Comparison of ENCODE assay signal across 21 cellular contexts in the genomic region with DNA sequence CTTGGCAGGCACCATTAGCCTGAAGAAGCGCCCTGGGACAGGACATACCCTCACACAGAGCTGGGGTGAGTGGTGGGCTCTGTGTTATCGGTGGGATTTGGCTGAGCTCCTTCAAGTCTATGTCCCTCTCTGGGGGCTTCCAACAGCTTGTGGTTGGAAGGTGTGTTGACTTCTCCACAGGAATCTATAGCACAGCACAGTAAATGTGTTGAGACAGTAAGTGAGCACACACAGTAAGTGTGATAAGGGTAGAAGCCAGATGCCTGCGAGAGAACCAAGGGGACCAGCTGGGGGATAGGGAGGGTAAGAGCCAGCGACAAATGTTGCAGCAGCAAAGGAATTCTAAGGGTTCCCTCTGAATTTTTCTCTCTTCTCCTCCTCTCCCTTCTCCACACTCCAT.
A peak's percentile ranks its signal among the peaks of the same experiment; 100 is the strongest.
DNase-seq lines count a peak whose midpoint lies in the region; TF ChIP-seq lines count a peak whose summit lies in the region.
"Had no signal": no experiment of that assay in that cellular context is flagged by ENCODE, and none has a peak within 500 bp of the region (broad histone marks: within the 10 kb centered on the region; RNA-seq: fewer than 3 reads in every experiment).

No MANE protein-coding gene starts in this region.

- peaks cover 10% of the 10 kb centered on the region for H3K27me3 Mint-ChIP-seq in osteocyte (ENCODE audit: unreplicated experiment)
- H3K27me3 Mint-ChIP-seq: B cell had no signal

- no peak overlapping the region for H3K4me2 ChIP-seq in mesendoderm (ENCODE audit: low read length)
- H3K4me2 ChIP-seq: BLaER1 had no signal

- POLR2A ChIA-PET in HEK293 (lab: Yijun Ruan, JAX) = no interaction called here

- no peak overlapping the region for H3K18ac ChIP-seq in mesendoderm (ENCODE audit: low read length)

- CTCF ChIA-PET in HEK293 (lab: Yijun Ruan, JAX) = interaction anchor here (0.7 kb wide), 1 partner anchor 28 kb away, joined by 4 read pairs; no protein-coding TSS in a partner anchor

- H3K4me1 Mint-ChIP-seq in osteocyte (ENCODE audit: unreplicated experiment) = no peaks in the 10 kb centered on the region
- H3K4me1 Mint-ChIP-seq: B cell; CD4-positive, CD25-positive, alpha-beta regulatory T cell had no signal

- no peak overlapping the region for H3K23ac ChIP-seq in mesendoderm (ENCODE audit: low read length)

- H3K36me3 ChIP-seq in HEK293 (ENCODE audit: control insufficient read depth in 2 of 2, insufficient read depth in 1 of 2, low read length in 2 of 2) (no peaks in the 10 kb centered on the region), mesendoderm (ENCODE audit: control insufficient read depth, insufficient read depth, low read length) (no peaks in the 10 kb centered on the region), SJCRH30 (no peaks in the 10 kb centered on the region)
- H3K36me3 ChIP-seq: BLaER1 had no signal

- no peak overlapping the region for H3K56ac ChIP-seq in mesendoderm (ENCODE audit: low read length)

- peak; percentile 25 for DNase-seq in NCI-H146 treated with DMSO at 0.1 percent for 48 hours (lab: John Stamatoyannopoulos, UW; ENCODE audit: unreplicated experiment)
- DNase-seq in mesendoderm = peak; percentile 51
- DNase-seq in osteocyte (ENCODE audit: extremely low spot score, unreplicated experiment) = peak; percentile 51
- no peak for DNase-seq in NCI-H524 treated with DMSO at 0.1 percent for 48 hours (lab: John Stamatoyannopoulos, UW)
- no peak for DNase-seq in SJCRH30
- no peak for DNase-seq in activated CD8-positive, alpha-beta memory T cell treated with anti-CD3 and anti-CD28 coated beads, Interleukin-2, amount 50 U/mL, for 48 hours
- DNase-seq: Caco-2; CD8-positive, alpha-beta T cell; DMS153; DND-41; GDM1; GM23248; H7; HCEC 1CT had no signal

- H4K8ac ChIP-seq in mesendoderm (ENCODE audit: low read depth, low read length) = no peak overlapping the region

- H3K9me3 Mint-ChIP-seq in osteocyte (ENCODE audit: unreplicated experiment) = no peaks in the 10 kb centered on the region
- H3K9me3 Mint-ChIP-seq: CD8-positive, alpha-beta T cell had no signal

- H3K79me2 ChIP-seq in mesendoderm (ENCODE audit: control insufficient read depth, insufficient read depth, low read length) = no peaks in the 10 kb centered on the region

- H4K5ac ChIP-seq in mesendoderm (ENCODE audit: low read length) = no peak overlapping the region

- H3K9me3 ChIP-seq in HEK293 (ENCODE audit: control insufficient read depth, insufficient read depth, low read depth, low read length) (no peaks in the 10 kb centered on the region), SJCRH30 (replicated peaks) (no peaks in the 10 kb centered on the region)
- H3K9me3 ChIP-seq: BLaER1, Caco-2 had no signal

- H3K4ac ChIP-seq in mesendoderm (ENCODE audit: low read depth, low read length) = no peak overlapping the region

- H3K27ac ChIP-seq in HEK293 (ENCODE audit: extremely low read depth, low read depth, low read length) = no peak overlapping the region
- no peak overlapping the region for H3K27ac ChIP-seq in mesendoderm (ENCODE audit: low read depth, low read length)
- no peak overlapping the region for H3K27ac ChIP-seq in SJCRH30
- H3K27ac ChIP-seq: 22Rv1, BLaER1, C4-2B, GM23248 had no signal

- H3K4me1 ChIP-seq in HEK293 (ENCODE audit: control insufficient read depth, insufficient read depth, low read length) (no peaks in the 10 kb centered on the region), mesendoderm (ENCODE audit: control insufficient read depth, low read depth, low read length) (no peaks in the 10 kb centered on the region), SJCRH30 (no peaks in the 10 kb centered on the region)
- H3K4me1 ChIP-seq: BLaER1, Caco-2 had no signal

- no peak overlapping the region for H2BK15ac ChIP-seq in mesendoderm (replicated peaks; ENCODE audit: low read depth)

- H3K27me3 ChIP-seq in mesendoderm (ENCODE audit: insufficient read depth, low read length, poor library complexity) = no peaks in the 10 kb centered on the region
- no peaks in the 10 kb centered on the region for H3K27me3 ChIP-seq in SJCRH30
- H3K27me3 ChIP-seq: BLaER1 had no signal

- no peak overlapping the region for H3K9ac ChIP-seq in mesendoderm (ENCODE audit: low read length)
- H3K9ac ChIP-seq: BLaER1, GM23248 had no signal

- WGBS in mesendoderm (ENCODE audit: extremely low coverage, insufficient coverage, low lambda C conversion rate) = no CpG with 5 or more reads among the region's 4 CpGs

- no peak overlapping the region for H2BK5ac ChIP-seq in mesendoderm (ENCODE audit: low read length)

- H3K4me3 ChIP-seq in HEK293 (ENCODE audit: low read depth, low read length) (no peak overlapping the region), mesendoderm (ENCODE audit: low read length) (no peak overlapping the region), SJCRH30 (no peak overlapping the region)
- H3K4me3 ChIP-seq: BLaER1, GM12878, GM23248 had no signal

- no peaks in the 10 kb centered on the region for H3K79me1 ChIP-seq in mesendoderm (ENCODE audit: low read length)

- H3K36me3 Mint-ChIP-seq in osteocyte (ENCODE audit: unreplicated experiment) = no peaks in the 10 kb centered on the region
- H3K36me3 Mint-ChIP-seq: CD4-positive, CD25-positive, alpha-beta regulatory T cell; CD8-positive, alpha-beta T cell had no signal

- no peak overlapping the region for H2BK120ac ChIP-seq in mesendoderm (ENCODE audit: low read depth, low read length)

- no peak overlapping the region for H2AK5ac ChIP-seq in mesendoderm (ENCODE audit: low read length)

- no peak overlapping the region for H3K4me3 Mint-ChIP-seq in osteocyte (ENCODE audit: unreplicated experiment)
- H3K4me3 Mint-ChIP-seq: B cell; CD4-positive, CD25-positive, alpha-beta regulatory T cell; CD8-positive, alpha-beta T cell had no signal

- no peak overlapping the region for H3K27ac Mint-ChIP-seq in osteocyte (ENCODE audit: unreplicated experiment)
- H3K27ac Mint-ChIP-seq: B cell; CD4-positive, CD25-positive, alpha-beta regulatory T cell; CD8-positive, alpha-beta T cell had no signal

- TF ChIP-seq CTCF in HEK293 (tag by site-specific recombination; IDR thresholded peaks at IDR 0.05) = no peak
- no peak for TF ChIP-seq CTCF in osteocyte (IDR thresholded peaks at IDR 0.05)

TF ChIP-seq in HEK293, 187 proteins besides CTCF, POLR2A, EP300 and RAD21:
- TF ChIP-seq, protein P1, sequence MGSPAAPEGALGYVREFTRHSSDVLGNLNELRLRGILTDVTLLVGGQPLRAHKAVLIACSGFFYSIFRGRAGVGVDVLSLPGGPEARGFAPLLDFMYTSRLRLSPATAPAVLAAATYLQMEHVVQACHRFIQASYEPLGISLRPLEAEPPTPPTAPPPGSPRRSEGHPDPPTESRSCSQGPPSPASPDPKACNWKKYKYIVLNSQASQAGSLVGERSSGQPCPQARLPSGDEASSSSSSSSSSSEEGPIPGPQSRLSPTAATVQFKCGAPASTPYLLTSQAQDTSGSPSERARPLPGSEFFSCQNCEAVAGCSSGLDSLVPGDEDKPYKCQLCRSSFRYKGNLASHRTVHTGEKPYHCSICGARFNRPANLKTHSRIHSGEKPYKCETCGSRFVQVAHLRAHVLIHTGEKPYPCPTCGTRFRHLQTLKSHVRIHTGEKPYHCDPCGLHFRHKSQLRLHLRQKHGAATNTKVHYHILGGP (tag by site-specific recombination; IDR thresholded peaks at IDR 0.05) = no peak
- TF ChIP-seq SP7 (tag by site-specific recombination; IDR thresholded peaks at IDR 0.05) (no peak), FEZF1 (tag by site-specific recombination; IDR thresholded peaks at IDR 0.05) (0 out of 2 replicates have a peak, but pooled peaks have one; percentile 17), KLF7 (tag by site-specific recombination; IDR thresholded peaks at IDR 0.05; ENCODE audit: borderline replicate concordance) (no peak)
- TF ChIP-seq, protein P2, sequence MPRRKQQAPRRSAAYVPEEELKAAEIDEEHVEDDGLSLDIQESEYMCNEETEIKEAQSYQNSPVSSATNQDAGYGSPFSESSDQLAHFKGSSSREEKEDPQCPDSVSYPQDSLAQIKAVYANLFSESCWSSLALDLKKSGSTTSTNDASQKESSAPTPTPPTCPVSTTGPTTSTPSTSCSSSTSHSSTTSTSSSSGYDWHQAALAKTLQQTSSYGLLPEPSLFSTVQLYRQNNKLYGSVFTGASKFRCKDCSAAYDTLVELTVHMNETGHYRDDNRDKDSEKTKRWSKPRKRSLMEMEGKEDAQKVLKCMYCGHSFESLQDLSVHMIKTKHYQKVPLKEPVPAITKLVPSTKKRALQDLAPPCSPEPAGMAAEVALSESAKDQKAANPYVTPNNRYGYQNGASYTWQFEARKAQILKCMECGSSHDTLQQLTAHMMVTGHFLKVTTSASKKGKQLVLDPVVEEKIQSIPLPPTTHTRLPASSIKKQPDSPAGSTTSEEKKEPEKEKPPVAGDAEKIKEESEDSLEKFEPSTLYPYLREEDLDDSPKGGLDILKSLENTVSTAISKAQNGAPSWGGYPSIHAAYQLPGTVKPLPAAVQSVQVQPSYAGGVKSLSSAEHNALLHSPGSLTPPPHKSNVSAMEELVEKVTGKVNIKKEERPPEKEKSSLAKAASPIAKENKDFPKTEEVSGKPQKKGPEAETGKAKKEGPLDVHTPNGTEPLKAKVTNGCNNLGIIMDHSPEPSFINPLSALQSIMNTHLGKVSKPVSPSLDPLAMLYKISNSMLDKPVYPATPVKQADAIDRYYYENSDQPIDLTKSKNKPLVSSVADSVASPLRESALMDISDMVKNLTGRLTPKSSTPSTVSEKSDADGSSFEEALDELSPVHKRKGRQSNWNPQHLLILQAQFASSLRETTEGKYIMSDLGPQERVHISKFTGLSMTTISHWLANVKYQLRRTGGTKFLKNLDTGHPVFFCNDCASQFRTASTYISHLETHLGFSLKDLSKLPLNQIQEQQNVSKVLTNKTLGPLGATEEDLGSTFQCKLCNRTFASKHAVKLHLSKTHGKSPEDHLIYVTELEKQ (tag by site-specific recombination; IDR thresholded peaks at IDR 0.05; ENCODE audit: borderline replicate concordance) = no peak

Comparison
In these comparisons a context has a peak if more than half of its experiments do, and no peak if none do; other contexts are left out.
1. DNase-seq: peak in NCI-H146 treated with DMSO at 0.1 percent for 48 hours (single experiment), mesendoderm (single experiment) and osteocyte (single experiment); none in NCI-H524 treated with DMSO at 0.1 percent for 48 hours (single experiment), SJCRH30 (0 of 2) and activated CD8-positive, alpha-beta memory T cell treated with anti-CD3 and anti-CD28 coated beads, Interleukin-2, amount 50 U/mL, for 48 hours (single experiment).